8 cellular contexts compared by ENCODE assay signal in genomic region chr17:66715745-66716156, GRCh38.
DNase-seq lines count a peak whose midpoint lies in the region; ATAC-seq and TF ChIP-seq lines count a peak whose summit lies in the region.

No MANE protein-coding gene starts in this region.

- DNase-seq in NCI-H345 treated with DMSO at 0.1 percent for 48 hours (lab: John Stamatoyannopoulos, UW; ENCODE audit: unreplicated experiment) (peak; percentile 78), left ventricle myocardium inferior (no peak), retina (peak; percentile 78)
- DNase-seq in activated T-helper 2 cell treated with anti-CD3 and anti-CD28 coated beads, Interferon-gamma antibody, Interleukin-2, Interleukin-4, amounts not matched to agents 10 μg/mL and 5 μg/mL and 100 μg/mL, durations not matched to agents 14 hours and 24 hours and 36 hours (ENCODE audit: low spot score), result no peak
- DNase-seq in activated effector memory CD4-positive, alpha-beta T cell treated with anti-CD3 and anti-CD28 coated beads, Interleukin-2, amount 50 U/mL, for 16 hours, result no peak

- no peaks in the 10 kb centered on the region for H4K20me1 ChIP-seq in DOHH2 (ENCODE audit: control insufficient read depth, insufficient read depth, low read depth, low read length)

- H3K4me3 Mint-ChIP-seq in activated T-helper 2 cell treated with anti-CD3 and anti-CD28 coated beads, Interferon-gamma antibody, Interleukin-2, Interleukin-4, amounts not matched to agents 10 μg/mL and 5 μg/mL and 100 μg/mL, durations not matched to agents 14 hours and 24 hours and 36 hours (ENCODE audit: low read depth), result no peak overlapping the region

- H3K4me2 ChIP-seq in DOHH2 (ENCODE audit: low read length), result no peak overlapping the region

- intact Hi-C loops in activated T-helper 2 cell treated with anti-CD3 and anti-CD28 coated beads, Interferon-gamma antibody, Interleukin-2, Interleukin-4, amounts not matched to agents 10 μg/mL and 5 μg/mL and 100 μg/mL, durations not matched to agents 14 hours and 24 hours and 36 hours (cut with micrococcal nuclease), result loop anchor here (2.0 kb wide), 1 partner anchor 191 kb away; no protein-coding TSS in a partner anchor
- intact Hi-C loops in left ventricle myocardium inferior (cut with micrococcal nuclease), result loop anchor here (5.0 kb wide), 1 partner anchor 192 kb away; no protein-coding TSS in a partner anchor

- ATAC-seq in HG02981 (IDR thresholded peaks at IDR 0.05; ENCODE audit: unreplicated experiment) (peak; percentile 26), GM19351 (IDR thresholded peaks at IDR 0.05; ENCODE audit: unreplicated experiment) (no peak)

- no peaks in the 10 kb centered on the region for H3K9me3 Mint-ChIP-seq in activated T-helper 2 cell treated with anti-CD3 and anti-CD28 coated beads, Interferon-gamma antibody, Interleukin-2, Interleukin-4, amounts not matched to agents 10 μg/mL and 5 μg/mL and 100 μg/mL, durations not matched to agents 14 hours and 24 hours and 36 hours

- H3K4me3 ChIP-seq in DOHH2 (ENCODE audit: low read length) (no peak overlapping the region), left ventricle myocardium inferior (no peak overlapping the region)

- no peaks in the 10 kb centered on the region for H3K36me3 ChIP-seq in DOHH2 (ENCODE audit: control insufficient read depth, low read length)
- H3K36me3 ChIP-seq in left ventricle myocardium inferior, result no peaks in the 10 kb centered on the region

- no peaks in the 10 kb centered on the region for H3K79me2 ChIP-seq in DOHH2 (ENCODE audit: control insufficient read depth, low read length)

- H3K36me3 Mint-ChIP-seq in activated T-helper 2 cell treated with anti-CD3 and anti-CD28 coated beads, Interferon-gamma antibody, Interleukin-2, Interleukin-4, amounts not matched to agents 10 μg/mL and 5 μg/mL and 100 μg/mL, durations not matched to agents 14 hours and 24 hours and 36 hours (ENCODE audit: low read depth), result peaks cover 61% of the 10 kb centered on the region

- H3K4me1 Mint-ChIP-seq in activated T-helper 2 cell treated with anti-CD3 and anti-CD28 coated beads, Interferon-gamma antibody, Interleukin-2, Interleukin-4, amounts not matched to agents 10 μg/mL and 5 μg/mL and 100 μg/mL, durations not matched to agents 14 hours and 24 hours and 36 hours (ENCODE audit: low read depth), result peaks cover 26% of the 10 kb centered on the region

- H3K27ac Mint-ChIP-seq in activated T-helper 2 cell treated with anti-CD3 and anti-CD28 coated beads, Interferon-gamma antibody, Interleukin-2, Interleukin-4, amounts not matched to agents 10 μg/mL and 5 μg/mL and 100 μg/mL, durations not matched to agents 14 hours and 24 hours and 36 hours, result peak overlapping the region; percentile 15

- no peaks in the 10 kb centered on the region for H3K27me3 Mint-ChIP-seq in activated T-helper 2 cell treated with anti-CD3 and anti-CD28 coated beads, Interferon-gamma antibody, Interleukin-2, Interleukin-4, amounts not matched to agents 10 μg/mL and 5 μg/mL and 100 μg/mL, durations not matched to agents 14 hours and 24 hours and 36 hours (ENCODE audit: low read depth)

- H3K9me3 ChIP-seq in DOHH2 (ENCODE audit: control insufficient read depth, insufficient read depth, low read length) (no peaks in the 10 kb centered on the region), left ventricle myocardium inferior (replicated peaks) (no peaks in the 10 kb centered on the region)

- TF ChIP-seq CTCF in DOHH2 (IDR thresholded peaks at IDR 0.05; ENCODE audit: low read depth, low read length, poor library complexity, severe bottlenecking) (peak; percentile 83), left ventricle myocardium inferior (IDR thresholded peaks at IDR 0.05; ENCODE audit: borderline replicate concordance) (peak; percentile 79)

- H3K27me3 ChIP-seq in DOHH2 (ENCODE audit: control insufficient read depth, low read length) (no peaks in the 10 kb centered on the region), left ventricle myocardium inferior (ENCODE audit: low read depth) (no peaks in the 10 kb centered on the region)

- no peaks in the 10 kb centered on the region for H3F3A ChIP-seq in DOHH2 (ENCODE audit: control insufficient read depth, insufficient read depth)

- H3K4me1 ChIP-seq in DOHH2 (ENCODE audit: control insufficient read depth, low read length) (peaks cover 17% of the 10 kb centered on the region), left ventricle myocardium inferior (peaks cover 29% of the 10 kb centered on the region)

- no peaks in the 10 kb centered on the region for H3K9me2 ChIP-seq in DOHH2 (replicated peaks; ENCODE audit: control insufficient read depth, low read length)

- no peak overlapping the region for H3K27ac ChIP-seq in DOHH2 (ENCODE audit: low read depth, low read length)
- H3K27ac ChIP-seq in left ventricle myocardium inferior (replicated peaks), result no peak overlapping the region

Comparison
In these comparisons a context has a peak if more than half of its experiments do, and no peak if none do; other contexts are left out.
1. DNase-seq: peak in NCI-H345 treated with DMSO at 0.1 percent for 48 hours (single experiment) and retina (single experiment); none in activated T-helper 2 cell treated with anti-CD3 and anti-CD28 coated beads, Interferon-gamma antibody, Interleukin-2, Interleukin-4, amounts not matched to agents 10 μg/mL and 5 μg/mL and 100 μg/mL, durations not matched to agents 14 hours and 24 hours and 36 hours (single experiment), left ventricle myocardium inferior (single experiment) and activated effector memory CD4-positive, alpha-beta T cell treated with anti-CD3 and anti-CD28 coated beads, Interleukin-2, amount 50 U/mL, for 16 hours (single experiment).